Comparison of ENCODE assay signal across 8 cellular contexts in the genomic region with DNA sequence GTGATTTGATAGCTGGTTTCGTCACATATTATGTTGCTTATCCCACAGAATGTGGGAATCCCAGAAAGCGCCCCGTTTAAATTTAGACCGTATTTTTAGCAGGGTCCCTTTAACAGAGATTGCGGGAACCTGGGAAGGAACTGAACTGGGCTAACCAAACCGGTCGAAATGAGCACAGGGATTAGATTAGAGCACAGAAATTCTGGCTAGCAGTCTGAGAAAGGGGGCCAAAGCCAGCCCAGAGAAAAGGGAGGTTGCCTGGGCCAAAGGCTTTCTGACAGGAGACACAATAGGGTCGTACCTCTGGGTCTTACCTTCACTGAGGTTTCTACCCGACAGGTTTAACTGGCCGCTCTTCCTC. TPM values are rescaled to one million over a fixed set of nuclear protein-coding genes. Genes with fewer than 3 reads are reported as not detected.
DNase-seq lines count a peak whose midpoint lies in the region; ATAC-seq, FAIRE-seq and TF ChIP-seq lines count a peak whose summit lies in the region.

No MANE protein-coding gene starts in this region.

- peak overlapping the region; percentile 99 for H3K9ac ChIP-seq in keratinocyte (ENCODE audit: control insufficient read depth, extremely low read depth, insufficient read depth, low read length)

- H3K27me3 ChIP-seq in keratinocyte (ENCODE audit: control insufficient read depth, extremely low read depth, insufficient read depth, low read length) (no peaks in the 10 kb centered on the region), thymus (ENCODE audit: control insufficient read depth, insufficient read depth) (no peaks in the 10 kb centered on the region)

- H3K27ac Mint-ChIP-seq in activated CD4-positive, alpha-beta T cell treated with anti-CD3 and anti-CD28 coated beads, Interleukin-2, amount 10 ng/mL, durations not matched to agents 7 days and 5 days = peak overlapping the region; percentile 100
- H3K27ac Mint-ChIP-seq in activated naive CD8-positive, alpha-beta T cell = peak overlapping the region; percentile 99

- dilution Hi-C loops in keratinocyte (cut with MboI; ENCODE audit: extremely low pct_ligation_motif_present, low sequenced_read_pairs) = no loop called here

- H3K27ac ChIP-seq in keratinocyte (ENCODE audit: control insufficient read depth, insufficient read depth, low read length) = peak overlapping the region; percentile 99
- peak overlapping the region; percentile 94 for H3K27ac ChIP-seq in thymus (ENCODE audit: low read depth)

- H3K4me1 Mint-ChIP-seq in activated CD4-positive, alpha-beta T cell treated with anti-CD3 and anti-CD28 coated beads, Interleukin-2, amount 10 ng/mL, durations not matched to agents 7 days and 5 days = peaks cover 67% of the 10 kb centered on the region
- peaks cover 70% of the 10 kb centered on the region for H3K4me1 Mint-ChIP-seq in activated naive CD8-positive, alpha-beta T cell (ENCODE audit: low read depth)

- no peaks in the 10 kb centered on the region for H3K9me1 ChIP-seq in keratinocyte (ENCODE audit: control insufficient read depth, extremely low read depth, insufficient read depth, low read length)

- H3K4me3 Mint-ChIP-seq in activated CD4-positive, alpha-beta T cell treated with anti-CD3 and anti-CD28 coated beads, Interleukin-2, amount 10 ng/mL, durations not matched to agents 7 days and 5 days = peak overlapping the region; percentile 100
- peak overlapping the region; percentile 100 for H3K4me3 Mint-ChIP-seq in activated naive CD8-positive, alpha-beta T cell

- peaks cover 26% of the 10 kb centered on the region for H3K36me3 Mint-ChIP-seq in activated CD4-positive, alpha-beta T cell treated with anti-CD3 and anti-CD28 coated beads, Interleukin-2, amount 10 ng/mL, durations not matched to agents 7 days and 5 days (ENCODE audit: low read depth)
- H3K36me3 Mint-ChIP-seq in activated naive CD8-positive, alpha-beta T cell = peaks cover 7% of the 10 kb centered on the region

- ATAC-seq in HG03097 (IDR thresholded peaks at IDR 0.05; ENCODE audit: low FRiP score, unreplicated experiment) = peak; percentile 26

- no peaks in the 10 kb centered on the region for H3K9me3 Mint-ChIP-seq in activated CD4-positive, alpha-beta T cell treated with anti-CD3 and anti-CD28 coated beads, Interleukin-2, amount 10 ng/mL, durations not matched to agents 7 days and 5 days
- H3K9me3 Mint-ChIP-seq in activated naive CD8-positive, alpha-beta T cell (ENCODE audit: low read depth) = no peaks in the 10 kb centered on the region

- 1% methylated on average over 10 of the region's 10 CpGs for WGBS in thymus

- H3K4me3 ChIP-seq in keratinocyte (ENCODE audit: control insufficient read depth in 2 of 3, extremely low read depth in 1 of 3, insufficient read depth in 2 of 3, low read depth in 1 of 3, low read length in 3 of 3) (peak overlapping the region; percentile 69 to 100 (median 90)), thymus (ENCODE audit: low read length) (peak overlapping the region; percentile 90)

- H3K79me2 ChIP-seq in keratinocyte (ENCODE audit: control insufficient read depth, insufficient read depth, low read length) = peaks cover 96% of the 10 kb centered on the region

- no peaks in the 10 kb centered on the region for H3K27me3 Mint-ChIP-seq in activated CD4-positive, alpha-beta T cell treated with anti-CD3 and anti-CD28 coated beads, Interleukin-2, amount 10 ng/mL, durations not matched to agents 7 days and 5 days
- no peaks in the 10 kb centered on the region for H3K27me3 Mint-ChIP-seq in activated naive CD8-positive, alpha-beta T cell

- H3K4me1 ChIP-seq in keratinocyte (ENCODE audit: control insufficient read depth, extremely low read depth, insufficient read depth, low read length) = peaks cover 12% of the 10 kb centered on the region
- H3K4me1 ChIP-seq in thymus (ENCODE audit: control insufficient read depth, insufficient read depth, low read length) = peaks cover 3% of the 10 kb centered on the region

- FAIRE-seq in keratinocyte (lab: Jason Lieb, UNC) (no peak), RCC 7860 (lab: Jason Lieb, UNC) (no peak)

- POLR2A ChIA-PET in activated CD4-positive, alpha-beta T cell treated with anti-CD3 and anti-CD28 coated beads, Interleukin-2, amount 10 ng/mL, durations not matched to agents 7 days and 5 days (lab: Charles Lee) = interaction anchor here (0.6 to 1.3 kb wide), 2 partner anchors 68 to 148 kb away, joined by 3 to 4 read pairs; no protein-coding TSS in a partner anchor

- H2AFZ ChIP-seq in keratinocyte (ENCODE audit: control insufficient read depth, low read length) = peak overlapping the region; percentile 98

- DNase-seq in activated CD4-positive, alpha-beta T cell treated with anti-CD3 and anti-CD28 coated beads, Interleukin-2, amount 10 ng/mL, durations not matched to agents 7 days and 5 days = no peak
- no peak for DNase-seq in activated CD4-positive, alpha-beta T cell treated with anti-CD3 and anti-CD28 coated beads for 4 hours
- DNase-seq in keratinocyte (ENCODE audit: low read depth, low spot score) (no peak), NAMALWA (ENCODE audit: low spot score) (no peak), RCC 7860 (ENCODE audit: low spot score) (no peak)

- TF ChIP-seq CTCF in keratinocyte (optimal IDR thresholded peaks at IDR 0.05 in 1 of 3, IDR thresholded peaks at IDR 0.05 in 1 of 3, conservative IDR thresholded peaks at IDR 0.05 in 1 of 3; ENCODE audit: extremely low read depth in 1 of 3, insufficient read depth in 2 of 3, low read length in 3 of 3) = no peak

- H3K4me2 ChIP-seq in keratinocyte (ENCODE audit: control insufficient read depth, extremely low read depth, insufficient read depth, low read depth, low read length) = peak overlapping the region; percentile 85

- no peaks in the 10 kb centered on the region for H4K20me1 ChIP-seq in keratinocyte (ENCODE audit: control insufficient read depth, extremely low read depth, insufficient read depth, low read length)

- no peaks in the 10 kb centered on the region for H3K9me3 ChIP-seq in keratinocyte (ENCODE audit: control insufficient read depth, low read depth, low read length)
- H3K9me3 ChIP-seq in thymus (ENCODE audit: control insufficient read depth) = no peaks in the 10 kb centered on the region

- H3K36me3 ChIP-seq in keratinocyte (ENCODE audit: control insufficient read depth in 2 of 2, extremely low read depth in 1 of 2, insufficient read depth in 2 of 2, low read length in 2 of 2) (peaks cover 6 to 14% of the 10 kb centered on the region in 2 experiments), thymus (ENCODE audit: control insufficient read depth, insufficient read depth) (peaks cover 2% of the 10 kb centered on the region)

- CTCF ChIA-PET in activated CD4-positive, alpha-beta T cell treated with anti-CD3 and anti-CD28 coated beads, Interleukin-2, amount 10 ng/mL, durations not matched to agents 7 days and 5 days (lab: Charles Lee) = no interaction called here

RNA-seq across cellular contexts. Expression of gene LRRC40, which starts 0.3 kb away (rescaled TPM):
- 10 to 100 TPM; 19.4 to 24.7 TPM for total RNA-seq in activated CD4-positive, alpha-beta T cell treated with anti-CD3 and anti-CD28 coated beads, Interleukin-2, amount 10 ng/mL, durations not matched to agents 7 days and 5 days
- polyA plus RNA-seq in keratinocyte (14.6 to 28.5 TPM (median 15.9 TPM) in 3 replicates), thymus (16.3 TPM)
- 4.9 TPM for polyA plus RNA-seq in keratinocyte (2011; ENCODE audit: low read depth)
- 12.3 and 23.3 TPM in 2 replicates for polyA plus RNA-seq in keratinocyte (2011; cell fraction: cytosol; rRNA removed)
- polyA plus RNA-seq in keratinocyte (2011; cell fraction: nucleus; rRNA removed) = 20.0 and 27.6 TPM in 2 replicates
- 8.1 and 14.3 TPM in 2 replicates for polyA plus RNA-seq in keratinocyte (2012; ENCODE audit: low replicate concordance)
- polyA minus RNA-seq in keratinocyte = 2.3 to 16.9 TPM (median 7.8 TPM) in 3 replicates
- 7.7 TPM for polyA minus RNA-seq in keratinocyte (2011; cell fraction: cytosol; rRNA and poly(A)+ RNA removed)
- 8.0 and 16.1 TPM in 2 replicates for polyA minus RNA-seq in keratinocyte (2011; cell fraction: nucleus; rRNA and poly(A)+ RNA removed)

RNA-seq across cellular contexts. Expression of gene SRSF11, which starts 16.1 kb away (rescaled TPM):
- total RNA-seq in activated CD4-positive, alpha-beta T cell treated with anti-CD3 and anti-CD28 coated beads, Interleukin-2, amount 10 ng/mL, durations not matched to agents 7 days and 5 days = 100 to 1,000 TPM; 188 to 204 TPM
- 119 to 236 TPM (median 234 TPM) in 3 replicates for polyA plus RNA-seq in keratinocyte
- polyA plus RNA-seq in keratinocyte (2011; ENCODE audit: low read depth) = 250 TPM
- 52.0 and 63.7 TPM in 2 replicates for polyA plus RNA-seq in keratinocyte (2011; cell fraction: cytosol; rRNA removed)
- polyA plus RNA-seq in keratinocyte (2011; cell fraction: nucleus; rRNA removed) = 399 and 511 TPM in 2 replicates
- 84.8 and 100 TPM in 2 replicates for polyA plus RNA-seq in keratinocyte (2012; ENCODE audit: low replicate concordance)
- 104 to 189 TPM (median 172 TPM) in 3 replicates for polyA minus RNA-seq in keratinocyte
- 49.5 TPM for polyA minus RNA-seq in keratinocyte (2011; cell fraction: cytosol; rRNA and poly(A)+ RNA removed)
- 146 and 228 TPM in 2 replicates for polyA minus RNA-seq in keratinocyte (2011; cell fraction: nucleus; rRNA and poly(A)+ RNA removed)
- 306 TPM for polyA plus RNA-seq in thymus
